9 cellular contexts compared by ENCODE assay signal in the genomic region with DNA sequence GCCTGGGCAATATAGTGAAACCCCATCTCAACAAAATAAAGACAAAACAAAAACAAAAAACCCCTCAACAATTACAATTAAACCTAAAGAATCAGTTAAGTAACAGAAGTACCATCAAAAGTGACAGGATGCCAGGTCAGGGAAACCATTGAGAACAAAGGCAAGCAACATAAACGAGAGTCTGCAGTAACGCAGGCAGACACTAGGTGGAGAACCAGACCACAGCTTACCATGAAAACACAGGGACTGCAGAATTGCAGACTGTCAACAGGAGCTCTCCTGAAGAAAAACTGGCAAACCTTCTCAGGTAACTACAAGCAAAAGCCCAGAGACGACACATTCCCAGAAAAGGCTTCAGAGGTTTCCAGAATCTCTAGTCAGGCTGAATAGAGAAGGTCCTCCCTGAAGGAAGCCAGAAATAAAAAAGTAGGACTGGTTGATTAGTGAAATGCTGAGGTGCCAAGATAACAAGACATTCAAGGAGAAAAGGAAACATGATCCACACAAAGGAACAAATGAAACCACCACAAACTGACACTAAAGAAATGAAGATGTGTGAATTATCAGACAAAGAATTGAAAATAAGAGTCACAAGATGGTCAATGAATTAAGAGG. TPM values are rescaled to one million over a fixed set of nuclear protein-coding genes. Genes with fewer than 3 reads are reported as not detected.
DNase-seq lines count a peak whose midpoint lies in the region; ATAC-seq and TF ChIP-seq lines count a peak whose summit lies in the region.
"Had no signal": no experiment of that assay in that cellular context is flagged by ENCODE, and none has a peak within 500 bp of the region (broad histone marks: within the 10 kb centered on the region; RNA-seq: fewer than 3 reads in every experiment).

No MANE protein-coding gene starts in this region.

- H3K4me2 ChIP-seq in KMS-11, result no peak overlapping the region
- H3K4me2 ChIP-seq in PC-3 (ENCODE audit: low read length), result peak overlapping the region; percentile 17; the same call in 1 of the 2 replicates

- H3K4me3 Mint-ChIP-seq in natural killer cell, result peak overlapping the region; percentile 7

- CTCF ChIA-PET in PC-3 (lab: Charles Lee), result interaction anchor here (0.6 to 1.0 kb wide), 4 partner anchors 59 to 835 kb away, joined by 3 to 5 read pairs (median 4); a partner anchor contains a TSS

- no peaks in the 10 kb centered on the region for H3K79me2 ChIP-seq in KMS-11 (ENCODE audit: insufficient read depth, low read depth)
- H3K79me2 ChIP-seq in PC-3 (ENCODE audit: low read length), result peaks cover 10% of the 10 kb centered on the region; the same call in 1 of the 2 replicates

- H3K4me1 ChIP-seq in KMS-11 (ENCODE audit: low read depth, poor library complexity, severe bottlenecking) (no peaks in the 10 kb centered on the region), PC-3 (ENCODE audit: insufficient read depth, low read length) (peaks cover 6% of the 10 kb centered on the region; the same call in 1 of the 2 replicates)

- H4K20me1 ChIP-seq in KMS-11 (ENCODE audit: insufficient read depth), result no peaks in the 10 kb centered on the region
- no peaks in the 10 kb centered on the region for H4K20me1 ChIP-seq in PC-3 (ENCODE audit: low read length)

- H3F3A ChIP-seq in PC-3 (ENCODE audit: low read length, unreplicated experiment), result no peaks in the 10 kb centered on the region

- no TSS peak for BruUV-seq in PC-3 (replicated peaks; lab: Mats Ljungman, UMichigan)

- no peaks in the 10 kb centered on the region for H3K27me3 ChIP-seq in KMS-11 (ENCODE audit: insufficient read depth, low read depth)
- no peaks in the 10 kb centered on the region for H3K27me3 ChIP-seq in PC-3 (ENCODE audit: low read length)
- H3K27me3 ChIP-seq: SJSA1 had no signal

- intact Hi-C loops in PC-3 (cut with micrococcal nuclease) (loop anchor here (1.0 to 10.0 kb wide), 4 partner anchors 93 to 199 kb away; a partner anchor contains a TSS), natural killer cell (cut with micrococcal nuclease) (loop anchor here (1.0 to 10.0 kb wide), 8 partner anchors 57 to 551 kb away; a partner anchor contains a TSS)

- POLR2A ChIA-PET in PC-3 (lab: Charles Lee; ENCODE audit: unreplicated experiment), result interaction anchor here (0.7 to 0.9 kb wide), 2 partner anchors 138 to 162 kb away, joined by 3 to 4 read pairs; a partner anchor contains a TSS

- ATAC-seq in PC-3 (peak; percentile 62), esophagus mucosa (peak; percentile 73), natural killer cell (peak; percentile 47 to 63 (median 53)), HG02938 (IDR thresholded peaks at IDR 0.05; ENCODE audit: unreplicated experiment) (no peak)

- peak overlapping the region; percentile 55 to 97 for H3K27ac Mint-ChIP-seq in natural killer cell

- peaks cover 29 to 34% of the 10 kb centered on the region in 2 donors for H3K4me1 Mint-ChIP-seq in natural killer cell

- H3K27ac ChIP-seq in KMS-11, result no peak overlapping the region
- no peak overlapping the region for H3K27ac ChIP-seq in PC-3 (ENCODE audit: low read length)
- H3K27ac ChIP-seq: SJSA1 had no signal

- TF ChIP-seq CTCF in KMS-11 (conservative IDR thresholded peaks at IDR 0.05; ENCODE audit: low read depth, low read length) (peak; percentile 77), PC-3 (conservative IDR thresholded peaks at IDR 0.05; ENCODE audit: low read depth, low read length) (peak; percentile 97), natural killer cell (IDR thresholded peaks at IDR 0.05) (peak; percentile 91)

- H3K36me3 ChIP-seq in KMS-11 (ENCODE audit: insufficient read depth) (no peaks in the 10 kb centered on the region), PC-3 (ENCODE audit: low read depth, low read length) (peaks cover 23% of the 10 kb centered on the region)

- H3K9ac ChIP-seq in KMS-11 (no peak overlapping the region), PC-3 (ENCODE audit: low read length) (no peak overlapping the region)

- H3K4me3 ChIP-seq in KMS-11 (IDR thresholded peaks at IDR 0.05; ENCODE audit: insufficient read depth, low read depth, low read length) (no peak overlapping the region), PC-3 (ENCODE audit: low read length) (no peak overlapping the region)
- H3K4me3 ChIP-seq: SJSA1 had no signal

- no peaks in the 10 kb centered on the region for H3K9me2 ChIP-seq in PC-3 (replicated peaks; ENCODE audit: low read length)

- peaks cover 18% of the 10 kb centered on the region for H3K9me3 ChIP-seq in PC-3 (ENCODE audit: low read length)

- H2AFZ ChIP-seq in KMS-11 (ENCODE audit: low read depth) (no peak overlapping the region), PC-3 (ENCODE audit: low read length) (peak overlapping the region; percentile 32; the same call in 1 of the 2 replicates)

- DNase-seq in DMS 273 (lab: John Stamatoyannopoulos, UW; ENCODE audit: unreplicated experiment), result peak; percentile 87
- DNase-seq in PC-3, result peak; percentile 88
- DNase-seq in activated T-cell treated with anti-CD3 and anti-CD28 coated beads, Interleukin-2, amount 50 U/mL, for 1 hour, result peak; percentile 68
- peak; percentile 70 for DNase-seq in natural killer cell
- DNase-seq in stimulated activated naive CD4-positive, alpha-beta T cell treated with Interleukin-2 at 50 U/mL for 16 hours (lab: John Stamatoyannopoulos, UW), result peak; percentile 42

- peaks cover 0 to 2% of the 10 kb centered on the region in 2 donors for H3K9me3 Mint-ChIP-seq in natural killer cell

- H3K36me3 Mint-ChIP-seq in natural killer cell, result peaks cover 3% of the 10 kb centered on the region

- no peaks in the 10 kb centered on the region for H3K27me3 Mint-ChIP-seq in natural killer cell (ENCODE audit: low read depth in 2 of 2)

RNA-seq across cellular contexts. Expression of a gene that starts 2.2 kb away (rescaled TPM):
- total RNA-seq in PC-3 (2014; rRNA removed), result 0.77 and 0.81 TPM in 2 replicates
- 0.56 TPM for total RNA-seq in esophagus mucosa
- 1 to 10 TPM; 3.4 to 5.3 (median 4.9) TPM for total RNA-seq in natural killer cell

RNA-seq across cellular contexts. Expression of a gene that starts 36.5 kb away (rescaled TPM):
- total RNA-seq in PC-3 (2014; rRNA removed) (8.5 and 9.1 TPM in 2 replicates), esophagus mucosa (2.6 TPM), natural killer cell (1 to 10 TPM; 5.8 to 10.0 (median 9.2) TPM)

RNA-seq across cellular contexts. Expression of a gene that starts 59.3 kb away (rescaled TPM):
- total RNA-seq in PC-3 (2014; rRNA removed) (8.0 and 14.1 TPM in 2 replicates), esophagus mucosa (2.2 TPM), natural killer cell (10 to 100 TPM; 16.4 to 19.8 (median 18.4) TPM)
